ENCODE assay signal across 2 cellular contexts in the genomic region with DNA sequence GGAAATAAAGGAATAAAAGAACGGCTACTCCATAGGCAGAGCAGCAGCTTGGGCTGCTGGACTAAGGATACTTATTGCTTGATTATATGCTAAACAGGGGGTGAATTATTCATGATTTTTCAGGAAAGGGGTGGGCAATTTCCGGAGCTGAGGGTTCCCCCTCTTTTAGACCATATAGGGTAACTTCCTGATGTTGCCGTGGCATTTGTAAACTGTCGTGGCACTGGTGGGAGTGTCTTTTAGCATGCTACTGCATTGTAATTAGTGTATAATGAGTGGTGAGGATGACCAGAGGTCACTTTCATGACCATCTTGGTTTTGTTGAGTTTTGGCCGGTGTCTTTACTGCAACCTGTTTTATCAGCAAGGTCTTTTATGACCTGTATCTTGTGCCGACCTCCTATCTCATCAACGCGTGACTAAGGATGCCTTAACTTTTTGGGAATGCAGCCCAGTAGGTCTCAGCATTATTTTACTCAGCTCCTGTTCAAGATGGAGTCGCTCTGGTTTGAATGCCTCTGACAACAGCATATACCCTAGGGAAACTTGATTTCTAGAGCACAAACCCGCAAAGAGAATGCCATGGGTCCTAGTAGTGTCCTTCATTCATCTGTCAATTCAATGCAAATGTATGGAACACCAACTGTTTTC.
TF ChIP-seq lines count a peak whose summit lies in the region.

No MANE protein-coding gene starts in this region.

TF ChIP-seq in IMR-90, 13 proteins besides CTCF, POLR2A, EP300 and RAD21:
- TF ChIP-seq FOS (IDR thresholded peaks at IDR 0.05; ENCODE audit: low read depth, low read length) (no peak), MAZ (IDR thresholded peaks at IDR 0.05; ENCODE audit: borderline replicate concordance, low read depth, low read length) (no peak), ELK1 (IDR thresholded peaks at IDR 0.05; ENCODE audit: borderline replicate concordance, low read depth, low read length) (no peak), MXI1 (IDR thresholded peaks at IDR 0.05; ENCODE audit: borderline replicate concordance, low read depth, low read length) (no peak), CHD1 (IDR thresholded peaks at IDR 0.05; ENCODE audit: low read depth, low read length) (no peak), NFE2L2 (IDR thresholded peaks at IDR 0.05; ENCODE audit: low read depth, low read length) (no peak), MAFK (IDR thresholded peaks at IDR 0.05; ENCODE audit: low read depth, low read length) (no peak), RFX5 (IDR thresholded peaks at IDR 0.05; ENCODE audit: low read depth, low read length) (no peak), BHLHE40 (IDR thresholded peaks at IDR 0.05; ENCODE audit: low read depth, low read length) (no peak), RCOR1 (IDR thresholded peaks at IDR 0.05; ENCODE audit: insufficient replicate concordance, low read length) (no peak), CEBPB (IDR thresholded peaks at IDR 0.05; ENCODE audit: low read depth, low read length) (no peak), SMC3 (IDR thresholded peaks at IDR 0.05; ENCODE audit: low read depth, low read length) (no peak)
- TF ChIP-seq, protein P1, sequence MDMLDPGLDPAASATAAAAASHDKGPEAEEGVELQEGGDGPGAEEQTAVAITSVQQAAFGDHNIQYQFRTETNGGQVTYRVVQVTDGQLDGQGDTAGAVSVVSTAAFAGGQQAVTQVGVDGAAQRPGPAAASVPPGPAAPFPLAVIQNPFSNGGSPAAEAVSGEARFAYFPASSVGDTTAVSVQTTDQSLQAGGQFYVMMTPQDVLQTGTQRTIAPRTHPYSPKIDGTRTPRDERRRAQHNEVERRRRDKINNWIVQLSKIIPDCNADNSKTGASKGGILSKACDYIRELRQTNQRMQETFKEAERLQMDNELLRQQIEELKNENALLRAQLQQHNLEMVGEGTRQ (IDR thresholded peaks at IDR 0.05; ENCODE audit: low read depth, low read length) = no peak
TF ChIP-seq in IMR-90: peak in this region for 0.

TF ChIP-seq in K562, 482 proteins besides CTCF, POLR2A, EP300 and RAD21:
- TF ChIP-seq, protein P2, sequence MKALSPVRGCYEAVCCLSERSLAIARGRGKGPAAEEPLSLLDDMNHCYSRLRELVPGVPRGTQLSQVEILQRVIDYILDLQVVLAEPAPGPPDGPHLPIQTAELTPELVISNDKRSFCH (CRISPR knock-in tag; IDR thresholded peaks at IDR 0.05) = no peak
- TF ChIP-seq, protein P2 (tag; IDR thresholded peaks at IDR 0.05) = 0 out of 2 replicates have a peak, but pooled peaks have one; percentile 32
- TF ChIP-seq, protein P3, sequence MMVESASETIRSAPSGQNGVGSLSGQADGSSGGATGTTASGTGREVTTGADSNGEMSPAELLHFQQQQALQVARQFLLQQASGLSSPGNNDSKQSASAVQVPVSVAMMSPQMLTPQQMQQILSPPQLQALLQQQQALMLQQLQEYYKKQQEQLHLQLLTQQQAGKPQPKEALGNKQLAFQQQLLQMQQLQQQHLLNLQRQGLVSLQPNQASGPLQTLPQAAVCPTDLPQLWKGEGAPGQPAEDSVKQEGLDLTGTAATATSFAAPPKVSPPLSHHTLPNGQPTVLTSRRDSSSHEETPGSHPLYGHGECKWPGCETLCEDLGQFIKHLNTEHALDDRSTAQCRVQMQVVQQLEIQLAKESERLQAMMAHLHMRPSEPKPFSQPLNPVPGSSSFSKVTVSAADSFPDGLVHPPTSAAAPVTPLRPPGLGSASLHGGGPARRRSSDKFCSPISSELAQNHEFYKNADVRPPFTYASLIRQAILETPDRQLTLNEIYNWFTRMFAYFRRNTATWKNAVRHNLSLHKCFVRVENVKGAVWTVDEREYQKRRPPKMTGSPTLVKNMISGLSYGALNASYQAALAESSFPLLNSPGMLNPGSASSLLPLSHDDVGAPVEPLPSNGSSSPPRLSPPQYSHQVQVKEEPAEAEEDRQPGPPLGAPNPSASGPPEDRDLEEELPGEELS (CRISPR knock-in tag; IDR thresholded peaks at IDR 0.05; ENCODE audit: borderline replicate concordance) = no peak
- TF ChIP-seq MEF2A (IDR thresholded peaks at IDR 0.05; ENCODE audit: control insufficient read depth, low read depth, low read length) = no peak
